Comparison of ENCODE assay signal across 8 cellular contexts in genomic region chr6:105317607-105318533, GRCh38.
DNase-seq lines count a peak whose midpoint lies in the region; ATAC-seq and TF ChIP-seq lines count a peak whose summit lies in the region.

No MANE protein-coding gene starts in this region.

- H2AFZ ChIP-seq in DND-41 (ENCODE audit: low read depth, low read length): no peak overlapping the region

- intact Hi-C loops in lower lobe of right lung (cut with DNase I): no loop called here

- H3K4me1 ChIP-seq in DND-41 (ENCODE audit: insufficient read depth, low read length) (no peaks in the 10 kb centered on the region), lower lobe of right lung (no peaks in the 10 kb centered on the region)

- H3K4me2 ChIP-seq in DND-41 (ENCODE audit: insufficient read depth, low read length): no peak overlapping the region

- H3K36me3 ChIP-seq in DND-41 (ENCODE audit: insufficient read depth, low read length): peaks cover 85% of the 10 kb centered on the region
- H3K36me3 ChIP-seq in brain microvascular endothelial cell (replicated peaks): peaks cover 2% of the 10 kb centered on the region
- peaks cover 19% of the 10 kb centered on the region for H3K36me3 ChIP-seq in lower lobe of right lung

- peak; percentile 45 for TF ChIP-seq CTCF in DND-41 (IDR thresholded peaks at IDR 0.05; ENCODE audit: borderline replicate concordance, extremely low read depth, low read length, poor library complexity, severe bottlenecking)
- peak; percentile 42 for TF ChIP-seq CTCF in brain microvascular endothelial cell (IDR thresholded peaks at IDR 0.05; ENCODE audit: low read depth, low read length, missing control alignments)
- peak; percentile 47 for TF ChIP-seq CTCF in lower lobe of right lung (IDR thresholded peaks at IDR 0.05)
- TF ChIP-seq CTCF in GM13976 (IDR thresholded peaks at IDR 0.05; ENCODE audit: borderline replicate concordance, control extremely low read depth, extremely low read depth, insufficient read depth, missing control alignments): no peak

- H3K9ac ChIP-seq in DND-41 (ENCODE audit: low read depth, low read length): no peak overlapping the region

- no peaks in the 10 kb centered on the region for H4K20me1 ChIP-seq in DND-41 (ENCODE audit: insufficient read depth, low read length)

- in situ Hi-C loops in brain microvascular endothelial cell (cut with HindIII; ENCODE audit: low pct_ligation_motif_present, low sequenced_read_pairs): no loop called here
- in situ Hi-C loops in GM13976 (cut with MboI; ENCODE audit: low sequenced_read_pairs, unreplicated experiment): no loop called here

- ATAC-seq in DND-41 (ENCODE audit: insufficient read depth, low read depth) (no peak), lower lobe of right lung (peak in 1 of 2 donors; percentile 48), GM18907 (IDR thresholded peaks at IDR 0.05; ENCODE audit: unreplicated experiment) (no peak)

- no peaks in the 10 kb centered on the region for H3K79me2 ChIP-seq in DND-41 (ENCODE audit: insufficient read depth, low read length)

- DNase-seq in DND-41 (no peak), HuH-7 (ENCODE audit: low spot score) (peak; percentile 30), brain microvascular endothelial cell (no peak), lower lobe of right lung (no peak), GM13976 (ENCODE audit: low spot score) (no peak), NCI-H2227 (lab: John Stamatoyannopoulos, UW; ENCODE audit: unreplicated experiment) (no peak), NCI-H1930 (lab: John Stamatoyannopoulos, UW) (no peak)

- no peaks in the 10 kb centered on the region for H3K9me3 ChIP-seq in DND-41 (ENCODE audit: insufficient read depth, low read length, severe bottlenecking)
- no peaks in the 10 kb centered on the region for H3K9me3 ChIP-seq in lower lobe of right lung

- H3K27ac ChIP-seq in DND-41 (ENCODE audit: low read length): no peak overlapping the region
- no peak overlapping the region for H3K27ac ChIP-seq in brain microvascular endothelial cell
- no peak overlapping the region for H3K27ac ChIP-seq in lower lobe of right lung

- H3K4me3 ChIP-seq in DND-41 (ENCODE audit: low read depth in 1 of 2, low read length in 2 of 2) (no peak overlapping the region), brain microvascular endothelial cell (ENCODE audit: low read depth, low read length) (no peak overlapping the region), lower lobe of right lung (no peak overlapping the region)

- H3K27me3 ChIP-seq in DND-41 (ENCODE audit: insufficient read depth, low read length, poor library complexity): no peaks in the 10 kb centered on the region
- no peaks in the 10 kb centered on the region for H3K27me3 ChIP-seq in brain microvascular endothelial cell (replicated peaks)
- H3K27me3 ChIP-seq in lower lobe of right lung (ENCODE audit: low read depth): no peaks in the 10 kb centered on the region
